ENCODE assay signal across 10 cellular contexts in the genomic region with DNA sequence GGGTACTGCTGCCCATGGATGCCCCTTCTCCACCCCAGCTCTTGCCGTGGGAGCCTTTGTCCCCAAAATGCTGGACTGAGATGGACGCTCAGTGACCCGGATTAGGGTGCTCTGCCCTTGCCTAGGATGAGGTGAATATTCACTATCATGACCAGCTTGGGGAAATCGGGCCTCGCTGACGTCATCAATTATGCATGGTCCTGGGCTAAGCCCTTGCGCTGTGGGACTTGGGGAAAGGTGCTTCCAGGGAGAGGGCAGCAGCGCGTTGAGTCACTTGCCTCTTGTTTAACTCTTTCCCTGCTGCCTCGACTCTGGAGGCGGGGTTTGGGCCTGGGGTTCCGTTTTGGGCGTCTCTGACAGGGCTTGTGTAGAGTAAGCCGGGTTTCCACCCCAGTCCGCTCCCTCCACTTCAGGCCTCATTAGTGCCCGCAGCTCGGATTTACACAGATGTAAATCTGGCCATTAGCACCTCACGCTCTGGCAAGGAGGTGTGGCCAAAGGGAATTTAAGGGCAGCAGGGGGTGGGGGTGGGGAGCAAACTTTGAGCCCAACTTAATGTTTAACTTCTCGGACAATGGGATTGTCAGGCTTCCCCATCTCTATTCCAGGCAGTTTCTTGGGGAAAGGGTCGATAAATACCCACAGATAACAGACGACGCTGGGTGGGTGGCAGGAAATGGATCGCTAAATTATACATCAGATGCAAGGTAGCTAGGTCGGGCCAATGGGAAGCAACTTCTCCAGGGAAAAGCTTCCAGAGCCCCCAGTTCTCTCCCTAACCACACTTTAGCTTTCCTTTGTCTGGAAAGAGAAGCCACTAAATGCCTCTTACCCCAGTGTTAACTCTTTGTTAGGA. TPM values are rescaled to one million over a fixed set of nuclear protein-coding genes. Genes with fewer than 3 reads are reported as not detected.
DNase-seq lines count a peak whose midpoint lies in the region; ATAC-seq and TF ChIP-seq lines count a peak whose summit lies in the region.
"Had no signal": no experiment of that assay in that cellular context is flagged by ENCODE, and none has a peak within 500 bp of the region (broad histone marks: within the 10 kb centered on the region; RNA-seq: fewer than 3 reads in every experiment).

No MANE protein-coding gene starts in this region.

- no peak for TF ChIP-seq CTCF in BE2C (IDR thresholded peaks at IDR 0.05; ENCODE audit: low read depth, low read length)

- H3K9me3 Mint-ChIP-seq in activated CD4-positive, alpha-beta T cell treated with anti-CD3 and anti-CD28 coated beads for 36 hours (ENCODE audit: low read depth) = no peaks in the 10 kb centered on the region

- intact Hi-C loops in activated CD4-positive, alpha-beta T cell treated with anti-CD3 and anti-CD28 coated beads for 36 hours (cut with DNase I, micrococcal nuclease) = no loop called here

- no peaks in the 10 kb centered on the region for H3K27me3 Mint-ChIP-seq in activated CD4-positive, alpha-beta T cell treated with anti-CD3 and anti-CD28 coated beads for 36 hours

- H3K4me3 Mint-ChIP-seq in activated CD4-positive, alpha-beta T cell treated with anti-CD3 and anti-CD28 coated beads for 36 hours = no peak overlapping the region

- H3K9me3 ChIP-seq in BE2C (no peaks in the 10 kb centered on the region; the same call in 1 of the 2 replicates), muscle layer of duodenum (ENCODE audit: control insufficient read depth in 1 of 2, low read length in 2 of 2) (no peaks in the 10 kb centered on the region)
- H3K9me3 ChIP-seq: BLaER1 had no signal

- H3K27ac ChIP-seq in muscle layer of duodenum (ENCODE audit: low read length) = peak overlapping the region; percentile 2
- H3K27ac ChIP-seq: BLaER1 had no signal

- POLR2A ChIA-PET in activated CD4-positive, alpha-beta T cell treated with anti-CD3 and anti-CD28 coated beads for 36 hours (lab: Charles Lee) = interaction anchor here (0.5 kb wide), 1 partner anchor 18 kb away, joined by 3 read pairs; no protein-coding TSS in a partner anchor

- no peaks in the 10 kb centered on the region for H3K36me3 ChIP-seq in BE2C
- H3K36me3 ChIP-seq in muscle layer of duodenum (ENCODE audit: control insufficient read depth in 1 of 2, insufficient read depth in 2 of 2, low read length in 2 of 2) = no peaks in the 10 kb centered on the region
- H3K36me3 ChIP-seq: BLaER1 had no signal

- no peaks in the 10 kb centered on the region for H3K4me1 Mint-ChIP-seq in activated CD4-positive, alpha-beta T cell treated with anti-CD3 and anti-CD28 coated beads for 36 hours

- no peaks in the 10 kb centered on the region for H3K36me3 Mint-ChIP-seq in activated CD4-positive, alpha-beta T cell treated with anti-CD3 and anti-CD28 coated beads for 36 hours (ENCODE audit: low read depth)

- H3K27ac Mint-ChIP-seq in activated CD4-positive, alpha-beta T cell treated with anti-CD3 and anti-CD28 coated beads for 36 hours = no peak overlapping the region

- H3K4me3 ChIP-seq in BE2C (ENCODE audit: low read depth, low read length) = peak overlapping the region; percentile 61
- H3K4me3 ChIP-seq in muscle layer of duodenum (ENCODE audit: low read depth in 1 of 2, low read length in 2 of 2) = peak overlapping the region; percentile 26 to 40
- H3K4me3 ChIP-seq: BLaER1 had no signal

- no peaks in the 10 kb centered on the region for H3K27me3 ChIP-seq in BE2C
- no peaks in the 10 kb centered on the region for H3K27me3 ChIP-seq in muscle layer of duodenum (ENCODE audit: low read depth, low read length)
- H3K27me3 ChIP-seq: BLaER1 had no signal

- H3K4me1 ChIP-seq in BE2C = 0 out of 2 replicates have a peak, but pooled peaks cover 6% of the 10 kb centered on the region
- peaks cover 6 to 8% of the 10 kb centered on the region in 2 donors for H3K4me1 ChIP-seq in muscle layer of duodenum (ENCODE audit: control insufficient read depth in 1 of 2, insufficient read depth in 2 of 2, low read length in 2 of 2)
- H3K4me1 ChIP-seq: BLaER1 had no signal

- no peak for ATAC-seq in activated CD4-positive, alpha-beta T cell treated with anti-CD3 and anti-CD28 coated beads for 36 hours
- no peak for ATAC-seq in HG03039 (IDR thresholded peaks at IDR 0.05; ENCODE audit: unreplicated experiment)

- CTCF ChIA-PET in activated CD4-positive, alpha-beta T cell treated with anti-CD3 and anti-CD28 coated beads for 36 hours (lab: Charles Lee) = no interaction called here

- DNase-seq in BE2C (peak; percentile 41), SK-N-DZ (ENCODE audit: low spot score) (peak; percentile 52), glomerular visceral epithelial cell (ENCODE audit: extremely low spot score) (peak; percentile 78), NCI-H1436 treated with DMSO at 0.1 percent for 48 hours (lab: John Stamatoyannopoulos, UW) (no peak), OCI-M2 (lab: John Stamatoyannopoulos, UW; ENCODE audit: unreplicated experiment) (no peak)
- DNase-seq in activated CD4-positive, alpha-beta T cell treated with anti-CD3 and anti-CD28 coated beads for 36 hours = no peak
- DNase-seq: NCI-H2107 had no signal

RNA-seq across cellular contexts. Expression of gene TCF7L2, which starts 51.3 kb away (rescaled TPM):
- 41.5 TPM for polyA plus RNA-seq in BE2C (2012; ENCODE audit: insufficient read depth, insufficient read length, low read depth)
- 1.2 and 1.3 TPM in 2 replicates for polyA plus RNA-seq in SK-N-DZ (2014; cell fraction: cytosol; rRNA removed)
- polyA plus RNA-seq in SK-N-DZ (2014; cell fraction: nucleus; rRNA removed) = 1.6 and 5.0 TPM in 2 replicates
- total RNA-seq in activated CD4-positive, alpha-beta T cell treated with anti-CD3 and anti-CD28 coated beads for 36 hours = 1 to 10 TPM in 1 of 2 experiments, under 1 TPM in 1; 0.87 to 1.7 TPM

Comparison
In these comparisons a context has a peak if more than half of its experiments do, and no peak if none do; other contexts are left out.
1. DNase-seq: peak in BE2C (single experiment), SK-N-DZ (single experiment) and glomerular visceral epithelial cell (single experiment); none in NCI-H1436 treated with DMSO at 0.1 percent for 48 hours (single experiment), activated CD4-positive, alpha-beta T cell treated with anti-CD3 and anti-CD28 coated beads for 36 hours (single experiment) and OCI-M2 (single experiment).